Comparison of ENCODE assay signal across 1 cellular context in the genomic region with DNA sequence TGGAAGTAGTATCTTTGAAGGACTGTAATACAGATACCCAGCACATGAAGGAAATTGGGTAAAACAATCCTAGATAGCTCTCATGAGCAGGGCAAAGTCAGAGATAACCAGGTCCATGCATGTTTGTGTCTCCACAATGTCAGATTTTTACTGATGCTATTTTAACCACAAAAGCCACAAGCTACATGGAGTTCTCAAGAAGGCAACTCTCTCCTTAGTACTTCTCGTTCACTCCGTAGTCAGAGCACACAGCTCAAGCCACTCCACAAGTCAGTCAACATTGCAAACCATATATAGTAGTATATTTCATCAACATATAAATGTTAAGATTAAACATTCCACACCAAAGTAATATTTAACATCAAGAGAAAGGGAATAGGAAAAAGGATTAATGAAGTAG.
TF ChIP-seq lines count a peak whose summit lies in the region.

No MANE protein-coding gene starts in this region.

TF ChIP-seq in K562, 482 proteins besides CTCF, POLR2A, EP300 and RAD21 (continued from another document):
- TF ChIP-seq MGA (IDR thresholded peaks at IDR 0.05) (no peak), HNRNPK (IDR thresholded peaks at IDR 0.05; ENCODE audit: low read depth, low read length, poor library complexity, severe bottlenecking) (no peak), MAX (CRISPR knock-in tag; IDR thresholded peaks at IDR 0.05) (no peak), NFIC (IDR thresholded peaks at IDR 0.05) (no peak), ZNF449 (CRISPR knock-in tag; IDR thresholded peaks at IDR 0.05) (no peak)
